In the genomic region with DNA sequence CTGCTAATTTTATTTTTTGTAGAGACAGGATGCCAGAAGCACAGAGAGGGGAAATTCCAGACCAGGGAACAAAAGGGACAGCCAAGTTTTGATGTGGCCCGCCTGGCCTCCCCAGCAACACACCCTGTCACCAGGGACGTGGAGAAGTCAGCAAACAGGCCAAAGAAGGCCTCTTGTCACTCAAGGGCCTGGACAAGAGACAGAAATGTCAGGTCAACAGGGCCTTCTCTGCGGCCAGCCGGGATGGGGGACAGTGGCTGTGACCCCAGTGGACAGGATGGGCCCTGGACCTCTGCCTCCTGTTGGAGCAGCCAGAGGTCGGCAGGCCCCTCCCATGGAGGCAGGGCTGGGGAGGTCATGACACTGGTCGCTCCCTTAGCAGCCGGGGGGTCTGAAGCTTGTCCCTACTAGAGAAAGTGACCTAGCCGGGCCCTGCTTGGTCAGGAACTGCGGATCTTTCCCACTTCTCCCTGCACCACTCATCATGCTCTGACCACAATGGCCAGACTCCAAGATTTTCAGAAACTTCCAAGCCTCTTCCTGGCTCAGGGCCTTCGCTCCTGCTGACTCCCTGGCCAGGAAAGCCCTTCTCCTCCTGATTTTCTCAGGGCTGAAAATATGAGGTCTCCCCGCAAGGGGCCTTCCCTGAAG, we compare ENCODE assay signal across 10 cellular contexts. TPM values are rescaled to one million over a fixed set of nuclear protein-coding genes. Genes with fewer than 3 reads are reported as not detected.
DNase-seq lines count a peak whose midpoint lies in the region; ATAC-seq, FAIRE-seq and TF ChIP-seq lines count a peak whose summit lies in the region.
"Had no signal": no experiment of that assay in that cellular context is flagged by ENCODE, and none has a peak within 500 bp of the region (broad histone marks: within the 10 kb centered on the region; RNA-seq: fewer than 3 reads in every experiment).

No MANE protein-coding gene starts in this region.

- H3K4me3 ChIP-seq in breast epithelium, result peak overlapping the region in 2 of 3 donors; percentile 29 to 60
- no peak overlapping the region for H3K4me3 ChIP-seq in small intestine (ENCODE audit: low read depth in 1 of 2, low read length in 2 of 2)

- intact Hi-C loops in breast epithelium (cut with DNase I; ENCODE audit: low total_unique reads), result no loop called here

- 51 to 84% (median 67%) methylated on average over 11 of the region's 11 CpGs for WGBS in small intestine, 3 donors

- TF ChIP-seq POLR2A in breast epithelium (IDR thresholded peaks at IDR 0.05), result no peak
- no peak for TF ChIP-seq POLR2A in GM18505 (IDR thresholded peaks at IDR 0.05; ENCODE audit: borderline replicate concordance, extremely low read depth, insufficient read depth, insufficient read length)

- H3K9me3 ChIP-seq in breast epithelium, result no peaks in the 10 kb centered on the region
- no peaks in the 10 kb centered on the region for H3K9me3 ChIP-seq in small intestine (ENCODE audit: control insufficient read depth, low read depth)

- no peak for TF ChIP-seq CTCF in breast epithelium (IDR thresholded peaks at IDR 0.05)

- ATAC-seq in GM18505 (IDR thresholded peaks at IDR 0.05; ENCODE audit: unreplicated experiment) (no peak), HG03025 (IDR thresholded peaks at IDR 0.05; ENCODE audit: low FRiP score, unreplicated experiment) (no peak)
- ATAC-seq: T-helper 17 cell had no signal

- H3K4me1 ChIP-seq in breast epithelium (peaks cover 6 to 14% of the 10 kb centered on the region in 2 donors), small intestine (ENCODE audit: control insufficient read depth in 2 of 2, insufficient read depth in 1 of 2, low read depth in 1 of 2, low read length in 1 of 2) (peaks cover 0 to 2% of the 10 kb centered on the region in 2 donors)

- H3K27ac ChIP-seq in breast epithelium (peak overlapping the region; percentile 94 to 98), layer of hippocampus (ENCODE audit: low read depth, low read length) (peak overlapping the region; percentile 77), small intestine (ENCODE audit: low read depth in 1 of 2, low read length in 1 of 2) (peak overlapping the region; percentile 89 to 90)

- no peak for FAIRE-seq in small intestine (lab: Jason Lieb, UNC)

- peak; percentile 82 for DNase-seq in GM04504 (ENCODE audit: low read depth)
- DNase-seq in breast epithelium (ENCODE audit: low spot score in 2 of 2), result peak; percentile 67 to 84
- no peak for DNase-seq in small intestine
- no peak for DNase-seq in NCI-H2081 (lab: John Stamatoyannopoulos, UW)
- DNase-seq in activated CD4-positive, alpha-beta T cell treated with anti-CD3 and anti-CD28 coated beads for 4 hours, result no peak
- DNase-seq: T-helper 17 cell had no signal

- H3K27me3 ChIP-seq in breast epithelium (no peaks in the 10 kb centered on the region), layer of hippocampus (ENCODE audit: control insufficient read depth, insufficient read depth, low read length) (peaks cover 2% of the 10 kb centered on the region), small intestine (ENCODE audit: control insufficient read depth in 2 of 2, insufficient read depth in 2 of 2, low read length in 2 of 2) (no peaks in the 10 kb centered on the region)

- no peaks in the 10 kb centered on the region for H3K36me3 ChIP-seq in breast epithelium
- no peaks in the 10 kb centered on the region for H3K36me3 ChIP-seq in small intestine (ENCODE audit: control insufficient read depth in 2 of 2, insufficient read depth in 2 of 2, low read length in 2 of 2)

RNA-seq across cellular contexts. Expression of a gene that starts 9.2 kb away (rescaled TPM):
- total RNA-seq in breast epithelium, result 1 to 10 TPM in 1 of 3 donors, under 1 TPM in 1, not detected in 1; under 0.01 to 1.3 TPM
- under 1 TPM in 1 of 3 donors, not detected in 2; 0.73 TPM for polyA plus RNA-seq in small intestine
- total RNA-seq: glomerular endothelial cell, T-helper 17 cell had no signal

RNA-seq across cellular contexts. Expression of a gene that starts 49.2 kb away (rescaled TPM):
- 10 to 100 TPM in 2 of 3 donors, 1 to 10 TPM in 1; 5.6 to 14.6 (median 11.1) TPM for total RNA-seq in breast epithelium
- 10 to 100 TPM in 2 of 3 donors, 1 to 10 TPM in 1; 9.2 to 11.7 (median 11.6) TPM for polyA plus RNA-seq in small intestine

Comparison
In these comparisons a context has a peak if more than half of its experiments do, and no peak if none do; other contexts are left out.
1. DNase-seq: peak in GM04504 (single experiment) and breast epithelium (2 of 2); none in small intestine (single experiment), NCI-H2081 (0 of 2) and activated CD4-positive, alpha-beta T cell treated with anti-CD3 and anti-CD28 coated beads for 4 hours (0 of 2).
2. H3K4me3 ChIP-seq: peak in breast epithelium (2 of 3); none in small intestine (0 of 2).
3. Peak in every context shown above with its lines, with median percentiles within 50 percentile points of each other: H3K27ac ChIP-seq.